15 cellular contexts compared by ENCODE assay signal in the genomic region with DNA sequence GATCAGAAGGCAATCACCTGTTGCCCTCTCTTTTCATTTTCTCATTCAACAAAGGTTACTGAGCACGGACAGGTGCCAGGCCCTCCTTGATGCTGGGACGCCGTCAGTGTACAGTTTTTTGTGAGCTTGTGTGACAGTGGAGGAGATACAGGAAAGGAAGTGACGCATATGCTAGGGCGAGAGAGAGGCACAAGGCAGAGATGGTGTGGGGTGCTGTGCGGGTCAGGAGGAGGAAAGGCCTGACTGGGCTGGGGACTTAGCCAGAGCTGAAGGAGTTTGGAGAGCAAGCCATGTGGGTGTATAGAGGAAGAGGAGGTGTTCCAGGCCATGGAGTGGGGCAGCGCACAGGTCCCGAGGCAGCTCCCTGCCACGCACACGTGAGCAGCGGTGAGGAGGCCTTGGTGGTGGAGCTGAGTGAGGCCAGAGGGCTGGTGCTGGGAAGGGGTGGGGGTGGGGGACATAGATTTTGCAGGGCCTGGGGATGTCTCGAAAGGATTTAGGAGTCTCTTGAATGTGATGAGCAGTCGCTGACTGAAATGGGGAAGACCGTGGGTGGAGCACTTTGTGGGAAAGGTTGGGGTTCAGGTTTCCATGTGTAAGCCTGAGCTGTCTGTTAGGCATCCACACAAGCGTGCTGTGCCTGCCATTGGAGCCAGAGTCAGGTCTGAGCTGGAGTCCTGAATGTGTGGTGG. TPM values are rescaled to one million over a fixed set of nuclear protein-coding genes. Genes with fewer than 3 reads are reported as not detected.
A peak's percentile ranks its signal among the peaks of the same experiment; 100 is the strongest.
DNase-seq lines count a peak whose midpoint lies in the region; ATAC-seq and TF ChIP-seq lines count a peak whose summit lies in the region.
"Had no signal": no experiment of that assay in that cellular context is flagged by ENCODE, and none has a peak within 500 bp of the region (broad histone marks: within the 10 kb centered on the region; RNA-seq: fewer than 3 reads in every experiment).

No MANE protein-coding gene starts in this region.

- peaks cover 48% of the 10 kb centered on the region for H3K4me1 Mint-ChIP-seq in activated CD4-positive, alpha-beta memory T cell treated with anti-CD3 and anti-CD28 coated beads for 36 hours (ENCODE audit: low read depth)

- in situ Hi-C loops in GM13976 (cut with MboI; ENCODE audit: low sequenced_read_pairs, unreplicated experiment): no loop called here

- peak overlapping the region; percentile 78 for H3K4me3 Mint-ChIP-seq in activated CD4-positive, alpha-beta memory T cell treated with anti-CD3 and anti-CD28 coated beads for 36 hours

- peaks cover 34% of the 10 kb centered on the region for H3K36me3 Mint-ChIP-seq in activated CD4-positive, alpha-beta memory T cell treated with anti-CD3 and anti-CD28 coated beads for 36 hours

- peak; percentile 32 for DNase-seq in LHCN-M2 (ENCODE audit: low read depth)
- DNase-seq in activated CD4-positive, alpha-beta memory T cell treated with anti-CD3 and anti-CD28 coated beads for 36 hours: peak; percentile 83
- peak; percentile 60 for DNase-seq in central memory CD4-positive, alpha-beta T cell
- peak; percentile 59 for DNase-seq in stimulated activated CD4-positive, alpha-beta T cell treated with anti-CD3 and anti-CD28 coated beads, Interleukin-4, amount 100 ng/mL, for 24 hours
- no peak for DNase-seq in GM13976 (ENCODE audit: low spot score)
- DNase-seq: anterior cingulate cortex, head of caudate nucleus, left ventricle myocardium inferior, MV-4-11, NCI-H510A treated with DMSO at 0.1 percent for 48 hours, occipital lobe, RPMI8226, testis had no signal

- H3K9me3 Mint-ChIP-seq in activated CD4-positive, alpha-beta memory T cell treated with anti-CD3 and anti-CD28 coated beads for 36 hours: no peaks in the 10 kb centered on the region

- no peak for TF ChIP-seq CTCF in GM13976 (IDR thresholded peaks at IDR 0.05; ENCODE audit: borderline replicate concordance, control extremely low read depth, extremely low read depth, insufficient read depth, missing control alignments)

- POLR2A ChIA-PET in activated CD4-positive, alpha-beta memory T cell treated with anti-CD3 and anti-CD28 coated beads for 36 hours (lab: Charles Lee): interaction anchor here (0.6 to 2.3 kb wide), 3 partner anchors 23 to 268 kb away, joined by 3 to 20 read pairs (median 4); no protein-coding TSS in a partner anchor

- intact Hi-C loops in activated CD4-positive, alpha-beta memory T cell treated with anti-CD3 and anti-CD28 coated beads for 36 hours (cut with micrococcal nuclease): loop anchor here (1.0 kb wide), 1 partner anchor 7 kb away; no protein-coding TSS in a partner anchor

- H3K27ac Mint-ChIP-seq in activated CD4-positive, alpha-beta memory T cell treated with anti-CD3 and anti-CD28 coated beads for 36 hours: peak overlapping the region; percentile 94

- no peak for ATAC-seq in HG03039 (IDR thresholded peaks at IDR 0.05; ENCODE audit: unreplicated experiment)
- no peak for ATAC-seq in GM21447 (IDR thresholded peaks at IDR 0.05; ENCODE audit: unreplicated experiment)

- no peaks in the 10 kb centered on the region for H3K27me3 Mint-ChIP-seq in activated CD4-positive, alpha-beta memory T cell treated with anti-CD3 and anti-CD28 coated beads for 36 hours

- CTCF ChIA-PET in activated CD4-positive, alpha-beta memory T cell treated with anti-CD3 and anti-CD28 coated beads for 36 hours (lab: Charles Lee): interaction anchor here (1.0 to 1.8 kb wide), 3 partner anchors 47 to 422 kb away, joined by 3 to 6 read pairs (median 4); partner anchors contain the start of genes RRP1 and TRAPPC10

RNA-seq across cellular contexts. Expression of gene TRAPPC10, which starts 46.0 kb away (rescaled TPM):
- 21.0 and 21.4 TPM in 2 replicates for total RNA-seq in LHCN-M2 (2014; rRNA removed)
- polyA plus RNA-seq in LHCN-M2 (2012): 14.2 TPM
- 10 to 100 TPM; 46.1 to 50.5 TPM for total RNA-seq in activated CD4-positive, alpha-beta memory T cell treated with anti-CD3 and anti-CD28 coated beads for 36 hours

RNA-seq across cellular contexts. Expression of gene PWP2, which starts 49.1 kb away (rescaled TPM):
- total RNA-seq in LHCN-M2 (2014; rRNA removed): 28.0 and 36.8 TPM in 2 replicates
- 10.0 TPM for polyA plus RNA-seq in LHCN-M2 (2012)
- 10 to 100 TPM; 38.5 to 39.8 TPM for total RNA-seq in activated CD4-positive, alpha-beta memory T cell treated with anti-CD3 and anti-CD28 coated beads for 36 hours
